17 cellular contexts compared by ENCODE assay signal in the genomic region with DNA sequence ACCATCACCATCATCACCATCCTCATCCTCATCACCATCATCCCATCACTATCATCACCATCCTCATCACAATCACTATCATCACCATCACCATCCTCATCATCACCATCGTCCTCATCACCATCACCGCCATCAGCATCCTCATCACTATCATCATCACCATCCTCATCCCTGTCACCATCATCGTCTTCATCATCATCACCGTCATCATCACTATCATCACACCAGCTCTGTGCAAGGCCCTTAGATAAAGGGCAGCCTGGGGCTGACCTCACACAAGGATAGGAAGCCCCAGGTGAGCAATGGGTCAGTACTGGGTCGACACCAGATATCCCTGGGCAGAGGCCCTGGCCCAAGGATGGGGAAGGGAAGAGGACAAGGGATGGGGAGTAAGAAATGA. TPM values are rescaled to one million over a fixed set of nuclear protein-coding genes. Genes with fewer than 3 reads are reported as not detected.
DNase-seq lines count a peak whose midpoint lies in the region; ATAC-seq, FAIRE-seq and TF ChIP-seq lines count a peak whose summit lies in the region.
"Had no signal": no experiment of that assay in that cellular context is flagged by ENCODE, and none has a peak within 500 bp of the region (broad histone marks: within the 10 kb centered on the region; RNA-seq: fewer than 3 reads in every experiment).

No MANE protein-coding gene starts in this region.

- H2BK15ac ChIP-seq in H9 (ENCODE audit: low read depth, low read length) (no peak overlapping the region), H1 (ENCODE audit: low read length) (no peak overlapping the region)

- H3K4me3 ChIP-seq in H1 (ENCODE audit: extremely low read depth in 1 of 4, insufficient read depth in 2 of 4, low read depth in 3 of 4, low read length in 4 of 4) (no peak overlapping the region), right cardiac atrium (ENCODE audit: low read length) (no peak overlapping the region), hepatocyte (no peak overlapping the region)

- H3K9ac ChIP-seq in H9 (ENCODE audit: extremely low read depth, insufficient read length, low read length) (no peak overlapping the region), H1 (replicated peaks in 1 of 4; ENCODE audit: extremely low read depth in 1 of 4, low read depth in 3 of 4, low read length in 3 of 4) (no peak overlapping the region)

- no peak overlapping the region for H4K91ac ChIP-seq in H9 (ENCODE audit: insufficient read length, low read depth, low read length)
- no peak overlapping the region for H4K91ac ChIP-seq in H1 (replicated peaks; ENCODE audit: insufficient read length, low read length)

- H3K9me3 ChIP-seq in H9 (ENCODE audit: control insufficient read depth, low read depth, low read length) (no peaks in the 10 kb centered on the region), H1 (ENCODE audit: insufficient read depth in 2 of 2, low read depth in 1 of 2, low read length in 1 of 2) (0 out of 4 replicates have a peak, but pooled peaks cover 0 to 3% of the 10 kb centered on the region in 2 experiments), right cardiac atrium (ENCODE audit: control insufficient read depth, low read length) (no peaks in the 10 kb centered on the region), hepatocyte (ENCODE audit: low read depth) (no peaks in the 10 kb centered on the region)

- H3K18ac ChIP-seq in H9 (ENCODE audit: insufficient read length, low read depth, low read length): no peak overlapping the region
- no peak overlapping the region for H3K18ac ChIP-seq in H1 (ENCODE audit: extremely low read depth, low read length)

- no peak for TF ChIP-seq EP300 in H1 (IDR thresholded peaks at IDR 0.05; ENCODE audit: borderline replicate concordance in 1 of 2, low read depth in 2 of 2, low read length in 2 of 2)

- CTCF ChIA-PET in HEK293T (lab: Yijun Ruan, JAX) (no interaction called here), H1 (lab: Charles Lee; ENCODE audit: partially characterized antibody) (no interaction called here)

- H3K4me1 ChIP-seq in H9 (ENCODE audit: insufficient read depth, low read length) (no peaks in the 10 kb centered on the region), H1 (replicated peaks in 1 of 4; ENCODE audit: control insufficient read depth in 3 of 4, insufficient read depth in 4 of 4, low read length in 3 of 4) (peaks cover 0 to 2% (median under 1%) of the 10 kb centered on the region in 4 experiments; a peak in 4 of 7 replicates), right cardiac atrium (ENCODE audit: control insufficient read depth, insufficient read depth, low read length) (peaks cover 13% of the 10 kb centered on the region), hepatocyte (ENCODE audit: insufficient read depth) (no peaks in the 10 kb centered on the region)

- H2AFZ ChIP-seq in H9 (ENCODE audit: low read length): no peak overlapping the region
- no peak overlapping the region for H2AFZ ChIP-seq in H1 (ENCODE audit: low read length)
- H2AFZ ChIP-seq in hepatocyte: no peak overlapping the region

- TF ChIP-seq POLR2A in H1 (IDR thresholded peaks at IDR 0.05; ENCODE audit: control extremely low read depth in 1 of 2, low read depth in 2 of 2, low read length in 2 of 2): no peak

- H3K79me2 ChIP-seq in H9 (ENCODE audit: insufficient read depth, low read length) (no peaks in the 10 kb centered on the region; the same call in 1 of the 2 replicates), H1 (ENCODE audit: control insufficient read depth in 1 of 2, insufficient read depth in 2 of 2, low read length in 2 of 2) (peaks cover 0 to 11% of the 10 kb centered on the region in 2 experiments), hepatocyte (no peaks in the 10 kb centered on the region)

- H3K27me3 Mint-ChIP-seq in H9 (ENCODE audit: low read depth): no peaks in the 10 kb centered on the region
- H3K27me3 Mint-ChIP-seq: CD4-positive, alpha-beta memory T cell had no signal

- no peak overlapping the region for H3K56ac ChIP-seq in H9 (ENCODE audit: insufficient read length, low read depth, low read length)
- H3K56ac ChIP-seq in H1 (replicated peaks; ENCODE audit: insufficient read length, low read depth, low read length): peak overlapping the region; percentile 97

- ATAC-seq in right cardiac atrium: no peak
- ATAC-seq: HCT116 had no signal

- POLR2A ChIA-PET in HEK293T (lab: Yijun Ruan, JAX): no interaction called here
- POLR2A ChIA-PET in H1 (lab: Charles Lee; ENCODE audit: partially characterized antibody): no interaction called here

- H3K79me1 ChIP-seq in H9 (ENCODE audit: insufficient read depth, low read depth, low read length, poor library complexity, severe bottlenecking): no peaks in the 10 kb centered on the region
- peaks cover 11% of the 10 kb centered on the region for H3K79me1 ChIP-seq in H1 (ENCODE audit: low read depth, low read length)

- TF ChIP-seq CTCF in H9 (conservative IDR thresholded peaks at IDR 0.05) (no peak), H1 (IDR thresholded peaks at IDR 0.05; ENCODE audit: control extremely low read depth in 1 of 3, insufficient read depth in 1 of 3, low read depth in 1 of 3, low read length in 3 of 3) (no peak), hepatocyte (IDR thresholded peaks at IDR 0.05; ENCODE audit: poor library complexity) (no peak)

- H2AK5ac ChIP-seq in H9 (ENCODE audit: insufficient read length, low read length): no peak overlapping the region
- H2AK5ac ChIP-seq in H1 (ENCODE audit: low read depth, low read length): peak overlapping the region; percentile 32; the same call in 1 of the 2 replicates

- no peak overlapping the region for H2BK20ac ChIP-seq in H9 (ENCODE audit: low read depth, low read length, poor library complexity, severe bottlenecking)
- H2BK20ac ChIP-seq in H1 (ENCODE audit: low read length): no peak overlapping the region

- H3K36me3 ChIP-seq in H1 (ENCODE audit: control insufficient read depth in 2 of 4, insufficient read depth in 4 of 4, low read length in 3 of 4): no peaks in the 10 kb centered on the region
- H3K36me3 ChIP-seq in hepatocyte (replicated peaks; ENCODE audit: insufficient read depth, low read depth): no peaks in the 10 kb centered on the region

- H3K14ac ChIP-seq in H9 (ENCODE audit: insufficient read depth, low read length) (no peak overlapping the region), H1 (ENCODE audit: insufficient read length) (no peak overlapping the region)

- H2BK120ac ChIP-seq in H9 (ENCODE audit: low read depth, low read length, poor library complexity, severe bottlenecking): no peak overlapping the region
- no peak overlapping the region for H2BK120ac ChIP-seq in H1 (replicated peaks; ENCODE audit: low read depth, low read length)

- H3K27ac ChIP-seq in H9 (ENCODE audit: insufficient read length, low read depth, low read length) (no peak overlapping the region), H1 (ENCODE audit: low read depth, low read length) (no peak overlapping the region), right cardiac atrium (ENCODE audit: low read length) (no peak overlapping the region), hepatocyte (no peak overlapping the region)

- no peak for FAIRE-seq in H1 (lab: Jason Lieb, UNC)
- FAIRE-seq: GM12892 had no signal

- WGBS in H9 (ENCODE audit: extremely low coverage, insufficient read length, low lambda C conversion rate): 100% methylated on average over 3 of the region's 5 CpGs
- 91% methylated on average over 5 of the region's 5 CpGs; no CpG with 5 or more reads in 1 of the 2 experiments for WGBS in H1 (ENCODE audit: extremely low coverage in 1 of 2, insufficient coverage in 1 of 2, insufficient read length in 1 of 2, insufficient replicate concordance in 2 of 2, low coverage in 1 of 2, low lambda C conversion rate in 2 of 2, missing lambda C conversion rate in 1 of 2), 2 experiments
- 94% methylated on average over 5 of the region's 5 CpGs for WGBS in right cardiac atrium
- WGBS in hepatocyte (ENCODE audit: low lambda C conversion rate, missing lambda C conversion rate): 95% methylated on average over 5 of the region's 5 CpGs

- no peaks in the 10 kb centered on the region; a peak in 1 of 5 replicates for H3K9me3 Mint-ChIP-seq in H9

- no peak overlapping the region for H3K4me3 Mint-ChIP-seq in H9
- H3K4me3 Mint-ChIP-seq: CD4-positive, alpha-beta memory T cell had no signal

- intact Hi-C loops in right cardiac atrium (cut with DNase I): no loop called here

- H2BK5ac ChIP-seq in H9 (ENCODE audit: insufficient read length, low read length): no peak overlapping the region
- H2BK5ac ChIP-seq in H1 (ENCODE audit: low read depth, low read length): no peak overlapping the region

- H3K27me3 ChIP-seq in H9 (ENCODE audit: insufficient read depth, low read length) (no peaks in the 10 kb centered on the region), H1 (replicated peaks in 1 of 4; ENCODE audit: control insufficient read depth in 3 of 4, extremely low read depth in 1 of 4, insufficient read depth in 3 of 4, low read length in 3 of 4) (no peaks in the 10 kb centered on the region), right cardiac atrium (ENCODE audit: control insufficient read depth, insufficient read depth) (no peaks in the 10 kb centered on the region), hepatocyte (no peaks in the 10 kb centered on the region)

- H3K27ac Mint-ChIP-seq in H9: no peak overlapping the region
- H3K27ac Mint-ChIP-seq: CD4-positive, alpha-beta memory T cell had no signal

- H3K4me1 Mint-ChIP-seq in H9: peaks cover 2 to 4% of the 10 kb centered on the region in 2 experiments; a peak in 2 of 4 replicates

- H4K8ac ChIP-seq in H9 (replicated peaks; ENCODE audit: insufficient read length, low read depth, low read length) (peak overlapping the region; percentile 1), H1 (ENCODE audit: extremely low read depth, insufficient read depth, low read length) (no peak overlapping the region)

- H2BK12ac ChIP-seq in H9 (ENCODE audit: insufficient read length, low read depth, low read length) (no peak overlapping the region), H1 (ENCODE audit: low read depth, low read length) (no peak overlapping the region)

- H3K4me2 ChIP-seq in H9 (ENCODE audit: insufficient read depth, insufficient read length, low read length): no peak overlapping the region
- H3K4me2 ChIP-seq in H1 (ENCODE audit: insufficient read depth in 1 of 2, low read depth in 2 of 2, low read length in 2 of 2): no peak overlapping the region
- H3K4me2 ChIP-seq in hepatocyte: no peak overlapping the region

- no peaks in the 10 kb centered on the region for H3K9me2 ChIP-seq in hepatocyte (replicated peaks; ENCODE audit: insufficient read depth)

- no peaks in the 10 kb centered on the region; a peak in 1 of 7 replicates for H3K36me3 Mint-ChIP-seq in H9 (ENCODE audit: insufficient read depth in 1 of 3, low read depth in 3 of 3)
- H3K36me3 Mint-ChIP-seq: CD4-positive, alpha-beta memory T cell had no signal

- H3T11ph ChIP-seq in H9 (ENCODE audit: low read length): no peak overlapping the region

- H4K5ac ChIP-seq in H9 (ENCODE audit: insufficient read length, low read depth, low read length) (no peak overlapping the region), H1 (ENCODE audit: insufficient read length, low read depth, low read length) (no peak overlapping the region)

- TF ChIP-seq RAD21 in H1 (IDR thresholded peaks at IDR 0.05 in 1 of 2, conservative IDR thresholded peaks at IDR 0.05 in 1 of 2; ENCODE audit: low read depth in 2 of 2, low read length in 2 of 2): no peak

- H3K23ac ChIP-seq in H9 (ENCODE audit: insufficient read length, low read depth, low read length): no peak overlapping the region
- no peak overlapping the region for H3K23ac ChIP-seq in H1 (ENCODE audit: insufficient read length)

- no peak overlapping the region for H3K4ac ChIP-seq in H9 (ENCODE audit: low read depth, low read length)
- H3K4ac ChIP-seq in H1 (replicated peaks; ENCODE audit: insufficient read length, low read depth, low read length): no peak overlapping the region

- H3K23me2 ChIP-seq in H9 (ENCODE audit: insufficient read length, low read depth, low read length, poor library complexity, severe bottlenecking) (no peaks in the 10 kb centered on the region), H1 (ENCODE audit: low read depth, low read length) (peaks cover 8% of the 10 kb centered on the region; the same call in 1 of the 2 replicates)

- no peak for DNase-seq in H9
- DNase-seq in HEK293T (ENCODE audit: extremely low spot score): no peak
- no peak for DNase-seq in H1 (ENCODE audit: low read depth in 1 of 2, low spot score in 2 of 2)
- DNase-seq in right cardiac atrium: no peak
- DNase-seq in dedifferentiated amniotic fluid mesenchymal stem cell (ENCODE audit: extremely low spot score): no peak
- no peak for DNase-seq in hepatocyte (ENCODE audit: low spot score)
- DNase-seq: C1 segment of cervical spinal cord; Calu3; CD4-positive, alpha-beta memory T cell; COR-L47; DMS53; DMS79 treated with DMSO at 0.1 percent for 48 hours; GF-D8; GOT3; H7 had no signal

- H4K20me1 ChIP-seq in H9 (ENCODE audit: control insufficient read depth, insufficient read depth, insufficient read length) (no peaks in the 10 kb centered on the region), H1 (replicated peaks in 1 of 2; ENCODE audit: control insufficient read depth in 1 of 2, insufficient read depth in 2 of 2, low read length in 2 of 2) (peaks cover 4 to 22% of the 10 kb centered on the region in 2 experiments), hepatocyte (ENCODE audit: insufficient read depth, poor library complexity, severe bottlenecking) (no peaks in the 10 kb centered on the region)

RNA-seq across cellular contexts. Expression of gene RTN4R, which starts 16.1 kb away (rescaled TPM):
- total RNA-seq in H9 (2021) (18.3 and 19.0 TPM in 2 replicates), right cardiac atrium (1 to 10 TPM in 3 of 4 donors, under 1 TPM in 1; 0.56 to 1.9 (median 1.2) TPM), hepatocyte (7.9 and 12.8 TPM in 2 replicates)
- 21.8 and 22.5 TPM in 2 replicates for total RNA-seq in H1 (2021; fragmentation: NEBNext Ultra II Directional; extraction: Animal tissue kit (Norgen Biotek cat#: 25700))
- polyA plus RNA-seq in H1 (2011; rRNA removed) (41.3 and 51.5 TPM in 2 replicates), right cardiac atrium (1.1 TPM), hepatocyte (16.9 and 18.9 TPM in 2 replicates)
- polyA plus RNA-seq in H1 (2011; cell fraction: cytosol; rRNA removed): 24.6 TPM
- 24.0 TPM for polyA plus RNA-seq in H1 (2011; cell fraction: nucleus; rRNA removed)
- 11.0 to 25.6 TPM (median 23.1 TPM) in 4 replicates for polyA plus RNA-seq in H1 (2012, experiment 1 of 2)
- 19.1 TPM for polyA plus RNA-seq in H1 (2012, experiment 2 of 2)
- 30.2 TPM for polyA plus RNA-seq in H1 (2013, experiment 1 of 2)
- 29.2 TPM for polyA plus RNA-seq in H1 (2013, experiment 2 of 2)
- 10.5 and 13.6 TPM in 2 replicates for polyA minus RNA-seq in H1 (2011; rRNA and poly(A)+ RNA removed)
- polyA minus RNA-seq in H1 (2011; cell fraction: cytosol; rRNA and poly(A)+ RNA removed): 23.1 TPM
- polyA minus RNA-seq in H1 (2011; cell fraction: nucleus; rRNA and poly(A)+ RNA removed): 9.8 TPM
